1 cellular context compared by ENCODE assay signal in the genomic region with DNA sequence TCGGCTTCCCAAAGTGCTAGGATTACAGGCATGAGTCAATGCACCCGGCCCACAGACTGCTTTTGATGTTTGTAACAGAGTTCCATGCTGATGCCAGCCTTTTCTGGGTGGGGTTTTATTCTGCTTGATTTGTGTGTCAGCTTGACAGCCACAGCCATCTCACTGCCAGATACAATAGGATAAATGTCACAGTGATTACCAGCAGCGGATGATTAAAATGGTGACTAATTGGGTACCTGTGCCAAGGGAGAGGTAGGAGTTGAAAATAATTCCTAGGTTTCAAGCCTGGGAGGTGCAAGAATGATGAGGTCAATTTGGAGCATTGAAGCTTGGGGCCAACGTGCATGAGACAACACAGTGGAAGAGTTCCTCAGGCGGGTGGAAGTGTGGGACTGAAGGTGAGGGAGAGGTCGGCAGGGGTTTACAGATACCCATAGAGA.
TF ChIP-seq lines count a peak whose summit lies in the region.

No MANE protein-coding gene starts in this region.

TF ChIP-seq in A549, 52 proteins besides CTCF, POLR2A, EP300 and RAD21 (continued from another document):
- TF ChIP-seq, protein P1, sequence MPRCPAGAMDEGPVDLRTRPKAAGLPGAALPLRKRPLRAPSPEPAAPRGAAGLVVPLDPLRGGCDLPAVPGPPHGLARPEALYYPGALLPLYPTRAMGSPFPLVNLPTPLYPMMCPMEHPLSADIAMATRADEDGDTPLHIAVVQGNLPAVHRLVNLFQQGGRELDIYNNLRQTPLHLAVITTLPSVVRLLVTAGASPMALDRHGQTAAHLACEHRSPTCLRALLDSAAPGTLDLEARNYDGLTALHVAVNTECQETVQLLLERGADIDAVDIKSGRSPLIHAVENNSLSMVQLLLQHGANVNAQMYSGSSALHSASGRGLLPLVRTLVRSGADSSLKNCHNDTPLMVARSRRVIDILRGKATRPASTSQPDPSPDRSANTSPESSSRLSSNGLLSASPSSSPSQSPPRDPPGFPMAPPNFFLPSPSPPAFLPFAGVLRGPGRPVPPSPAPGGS (IDR thresholded peaks at IDR 0.05): no peak
- TF ChIP-seq EHMT2 (IDR thresholded peaks at IDR 0.05; ENCODE audit: low read depth) (no peak), GATA3 (IDR thresholded peaks at IDR 0.05; ENCODE audit: borderline replicate concordance) (peak; percentile 43; the same call in 1 of the 2 replicates), ZSCAN20 (CRISPR knock-in tag; IDR thresholded peaks at IDR 0.05) (no peak), FOSL2 (IDR thresholded peaks at IDR 0.05) (peak; percentile 38; the same call in 1 of the 2 replicates), FOSL2 (CRISPR knock-in tag; IDR thresholded peaks at IDR 0.05) (peak; percentile 9; the same call in 1 of the 2 replicates), CBX8 (IDR thresholded peaks at IDR 0.05) (no peak), KDM5A (IDR thresholded peaks at IDR 0.05) (no peak), JUN (IDR thresholded peaks at IDR 0.05) (peak in 1 of 2 experiments; percentile 24; a peak in 1 of 5 replicates), ZFP36 (IDR thresholded peaks at IDR 0.05; ENCODE audit: borderline replicate concordance, partially characterized antibody) (no peak), HOXB13 (CRISPR knock-in tag; IDR thresholded peaks at IDR 0.05; ENCODE audit: low read depth) (no peak), HDAC2 (IDR thresholded peaks at IDR 0.05) (no peak), FOXS1 (CRISPR knock-in tag; IDR thresholded peaks at IDR 0.05) (no peak)
- TF ChIP-seq, protein P2, sequence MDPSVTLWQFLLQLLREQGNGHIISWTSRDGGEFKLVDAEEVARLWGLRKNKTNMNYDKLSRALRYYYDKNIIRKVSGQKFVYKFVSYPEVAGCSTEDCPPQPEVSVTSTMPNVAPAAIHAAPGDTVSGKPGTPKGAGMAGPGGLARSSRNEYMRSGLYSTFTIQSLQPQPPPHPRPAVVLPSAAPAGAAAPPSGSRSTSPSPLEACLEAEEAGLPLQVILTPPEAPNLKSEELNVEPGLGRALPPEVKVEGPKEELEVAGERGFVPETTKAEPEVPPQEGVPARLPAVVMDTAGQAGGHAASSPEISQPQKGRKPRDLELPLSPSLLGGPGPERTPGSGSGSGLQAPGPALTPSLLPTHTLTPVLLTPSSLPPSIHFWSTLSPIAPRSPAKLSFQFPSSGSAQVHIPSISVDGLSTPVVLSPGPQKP (IDR thresholded peaks at IDR 0.05; ENCODE audit: low read depth, low read length): no peak
- TF ChIP-seq, protein P3, sequence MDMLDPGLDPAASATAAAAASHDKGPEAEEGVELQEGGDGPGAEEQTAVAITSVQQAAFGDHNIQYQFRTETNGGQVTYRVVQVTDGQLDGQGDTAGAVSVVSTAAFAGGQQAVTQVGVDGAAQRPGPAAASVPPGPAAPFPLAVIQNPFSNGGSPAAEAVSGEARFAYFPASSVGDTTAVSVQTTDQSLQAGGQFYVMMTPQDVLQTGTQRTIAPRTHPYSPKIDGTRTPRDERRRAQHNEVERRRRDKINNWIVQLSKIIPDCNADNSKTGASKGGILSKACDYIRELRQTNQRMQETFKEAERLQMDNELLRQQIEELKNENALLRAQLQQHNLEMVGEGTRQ (IDR thresholded peaks at IDR 0.05): no peak
- TF ChIP-seq, protein P4, sequence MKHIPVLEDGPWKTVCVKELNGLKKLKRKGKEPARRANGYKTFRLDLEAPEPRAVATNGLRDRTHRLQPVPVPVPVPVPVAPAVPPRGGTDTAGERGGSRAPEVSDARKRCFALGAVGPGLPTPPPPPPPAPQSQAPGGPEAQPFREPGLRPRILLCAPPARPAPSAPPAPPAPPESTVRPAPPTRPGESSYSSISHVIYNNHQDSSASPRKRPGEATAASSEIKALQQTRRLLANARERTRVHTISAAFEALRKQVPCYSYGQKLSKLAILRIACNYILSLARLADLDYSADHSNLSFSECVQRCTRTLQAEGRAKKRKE (CRISPR knock-in tag; IDR thresholded peaks at IDR 0.05; ENCODE audit: low read depth): no peak
- TF ChIP-seq, protein P5, sequence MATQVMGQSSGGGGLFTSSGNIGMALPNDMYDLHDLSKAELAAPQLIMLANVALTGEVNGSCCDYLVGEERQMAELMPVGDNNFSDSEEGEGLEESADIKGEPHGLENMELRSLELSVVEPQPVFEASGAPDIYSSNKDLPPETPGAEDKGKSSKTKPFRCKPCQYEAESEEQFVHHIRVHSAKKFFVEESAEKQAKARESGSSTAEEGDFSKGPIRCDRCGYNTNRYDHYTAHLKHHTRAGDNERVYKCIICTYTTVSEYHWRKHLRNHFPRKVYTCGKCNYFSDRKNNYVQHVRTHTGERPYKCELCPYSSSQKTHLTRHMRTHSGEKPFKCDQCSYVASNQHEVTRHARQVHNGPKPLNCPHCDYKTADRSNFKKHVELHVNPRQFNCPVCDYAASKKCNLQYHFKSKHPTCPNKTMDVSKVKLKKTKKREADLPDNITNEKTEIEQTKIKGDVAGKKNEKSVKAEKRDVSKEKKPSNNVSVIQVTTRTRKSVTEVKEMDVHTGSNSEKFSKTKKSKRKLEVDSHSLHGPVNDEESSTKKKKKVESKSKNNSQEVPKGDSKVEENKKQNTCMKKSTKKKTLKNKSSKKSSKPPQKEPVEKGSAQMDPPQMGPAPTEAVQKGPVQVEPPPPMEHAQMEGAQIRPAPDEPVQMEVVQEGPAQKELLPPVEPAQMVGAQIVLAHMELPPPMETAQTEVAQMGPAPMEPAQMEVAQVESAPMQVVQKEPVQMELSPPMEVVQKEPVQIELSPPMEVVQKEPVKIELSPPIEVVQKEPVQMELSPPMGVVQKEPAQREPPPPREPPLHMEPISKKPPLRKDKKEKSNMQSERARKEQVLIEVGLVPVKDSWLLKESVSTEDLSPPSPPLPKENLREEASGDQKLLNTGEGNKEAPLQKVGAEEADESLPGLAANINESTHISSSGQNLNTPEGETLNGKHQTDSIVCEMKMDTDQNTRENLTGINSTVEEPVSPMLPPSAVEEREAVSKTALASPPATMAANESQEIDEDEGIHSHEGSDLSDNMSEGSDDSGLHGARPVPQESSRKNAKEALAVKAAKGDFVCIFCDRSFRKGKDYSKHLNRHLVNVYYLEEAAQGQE (IDR thresholded peaks at IDR 0.05): no peak
- TF ChIP-seq, protein P6, sequence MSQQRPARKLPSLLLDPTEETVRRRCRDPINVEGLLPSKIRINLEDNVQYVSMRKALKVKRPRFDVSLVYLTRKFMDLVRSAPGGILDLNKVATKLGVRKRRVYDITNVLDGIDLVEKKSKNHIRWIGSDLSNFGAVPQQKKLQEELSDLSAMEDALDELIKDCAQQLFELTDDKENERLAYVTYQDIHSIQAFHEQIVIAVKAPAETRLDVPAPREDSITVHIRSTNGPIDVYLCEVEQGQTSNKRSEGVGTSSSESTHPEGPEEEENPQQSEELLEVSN (IDR thresholded peaks at IDR 0.05; ENCODE audit: borderline replicate concordance, low read depth): no peak
